In genomic region chr6:16179970-16180431, GRCh38 we compare ENCODE assay signal across 11 cellular contexts. TPM values are rescaled to one million over a fixed set of nuclear protein-coding genes. Genes with fewer than 3 reads are reported as not detected.
DNase-seq lines count a peak whose midpoint lies in the region; ATAC-seq, FAIRE-seq and TF ChIP-seq lines count a peak whose summit lies in the region.
"Had no signal": no experiment of that assay in that cellular context is flagged by ENCODE, and none has a peak within 500 bp of the region (broad histone marks: within the 10 kb centered on the region; RNA-seq: fewer than 3 reads in every experiment).

No MANE protein-coding gene starts in this region.

- WGBS in pancreas, 2 donors: 84 to 93% methylated on average over 16 of the region's 16 CpGs

- peaks cover 44% of the 10 kb centered on the region for H3K4me1 Mint-ChIP-seq in CD4-positive, alpha-beta T cell (ENCODE audit: low read depth)
- peaks cover 24% of the 10 kb centered on the region for H3K4me1 Mint-ChIP-seq in activated T-cell treated with anti-CD3 and anti-CD28 coated beads, Interleukin-2, amount 50 U/mL, for 4 hours (ENCODE audit: low read depth)
- peaks cover 7 to 14% (median 12%) of the 10 kb centered on the region in 3 donors for H3K4me1 Mint-ChIP-seq in naive B cell

- H3K4me3 Mint-ChIP-seq in CD4-positive, alpha-beta T cell: peak overlapping the region; percentile 17
- peak overlapping the region; percentile 54 for H3K4me3 Mint-ChIP-seq in activated T-cell treated with anti-CD3 and anti-CD28 coated beads, Interleukin-2, amount 50 U/mL, for 4 hours
- peak overlapping the region in 7 of 8 donors; percentile 49 to 75 (median 63) for H3K4me3 Mint-ChIP-seq in naive B cell

- peak in 9 of 10 experiments; percentile 11 to 73 (median 30) for DNase-seq in CD4-positive, alpha-beta T cell
- peak; percentile 93 for DNase-seq in NB4 (ENCODE audit: low read depth)
- no peak for DNase-seq in activated T-cell treated with anti-CD3 and anti-CD28 coated beads, Interleukin-2, amount 50 U/mL, for 4 hours
- DNase-seq in naive B cell: no peak
- DNase-seq in pancreas: no peak
- no peak for DNase-seq in DMS114 treated with DMSO at 0.1 percent for 48 hours (lab: John Stamatoyannopoulos, UW; ENCODE audit: unreplicated experiment)
- DNase-seq in LoVo (ENCODE audit: low spot score): no peak
- no peak for DNase-seq in anterior cingulate cortex (lab: John Stamatoyannopoulos, UW)
- DNase-seq: left cardiac atrium, occipital lobe, uterus had no signal

- intact Hi-C loops in CD4-positive, alpha-beta T cell (cut with DNase I, micrococcal nuclease): loop anchor here (1.0 to 2.0 kb wide), 3 partner anchors 43 to 51 kb away; partner anchors contain the start of gene MYLIP (in 1 of the 2)
- intact Hi-C loops in pancreas (cut with DNase I): loop anchor here in 1 of 3 donors (10.0 kb wide), 1 partner anchor 45 kb away; no protein-coding TSS in a partner anchor

- peaks cover 8% of the 10 kb centered on the region for H3K36me3 Mint-ChIP-seq in CD4-positive, alpha-beta T cell (ENCODE audit: low read depth)
- H3K36me3 Mint-ChIP-seq in activated T-cell treated with anti-CD3 and anti-CD28 coated beads, Interleukin-2, amount 50 U/mL, for 4 hours (ENCODE audit: insufficient read depth): peaks cover 1% of the 10 kb centered on the region
- H3K36me3 Mint-ChIP-seq in naive B cell: peaks cover 0 to 8% of the 10 kb centered on the region in 2 donors

- no peaks in the 10 kb centered on the region for H3K27me3 Mint-ChIP-seq in CD4-positive, alpha-beta T cell
- peaks cover 2% of the 10 kb centered on the region for H3K27me3 Mint-ChIP-seq in activated T-cell treated with anti-CD3 and anti-CD28 coated beads, Interleukin-2, amount 50 U/mL, for 4 hours (ENCODE audit: low read depth)
- H3K27me3 Mint-ChIP-seq in naive B cell: peaks cover 0 to 14% (median 0%) of the 10 kb centered on the region in 3 donors

- CTCF ChIA-PET in CD4-positive, alpha-beta T cell (lab: Charles Lee): interaction anchor here (1.1 to 1.7 kb wide), 3 partner anchors 11 to 488 kb away, joined by 4 to 7 read pairs (median 4); partner anchors contain the start of gene MYLIP

- no peak for TF ChIP-seq CTCF in CD4-positive, alpha-beta T cell (IDR thresholded peaks at IDR 0.05)
- TF ChIP-seq CTCF in NB4 (IDR thresholded peaks at IDR 0.05; ENCODE audit: low read depth, low read length) (no peak), pancreas (IDR thresholded peaks at IDR 0.05) (no peak)

- H3K9me3 Mint-ChIP-seq in CD4-positive, alpha-beta T cell: peaks cover 14% of the 10 kb centered on the region
- peaks cover 13% of the 10 kb centered on the region for H3K9me3 Mint-ChIP-seq in activated T-cell treated with anti-CD3 and anti-CD28 coated beads, Interleukin-2, amount 50 U/mL, for 4 hours
- H3K9me3 Mint-ChIP-seq in naive B cell: peaks cover 0 to 14% (median 3%) of the 10 kb centered on the region in 7 donors

- no peak for TF ChIP-seq POLR2A in NB4 (IDR thresholded peaks at IDR 0.05; ENCODE audit: extremely low read depth, insufficient read length)

- H3K27me3 ChIP-seq in CD4-positive, alpha-beta T cell (ENCODE audit: control insufficient read depth, insufficient read depth, low read length): no peaks in the 10 kb centered on the region
- no peaks in the 10 kb centered on the region for H3K27me3 ChIP-seq in pancreas
- H3K27me3 ChIP-seq: uterus had no signal

- no peak for FAIRE-seq in pancreas (lab: Jason Lieb, UNC)

- no peak overlapping the region for H3K27ac ChIP-seq in CD4-positive, alpha-beta T cell (ENCODE audit: low read depth, low read length)
- no peak overlapping the region for H3K27ac ChIP-seq in pancreas

- peak overlapping the region; percentile 91 for H3K27ac Mint-ChIP-seq in CD4-positive, alpha-beta T cell
- H3K27ac Mint-ChIP-seq in naive B cell: peak overlapping the region in 1 of 6 donors; percentile 56

- peak; percentile 89 for ATAC-seq in CD4-positive, alpha-beta T cell (ENCODE audit: poor library complexity)
- ATAC-seq in activated T-cell treated with anti-CD3 and anti-CD28 coated beads, Interleukin-2, amount 50 U/mL, for 4 hours: peak; percentile 55 to 61
- peak; percentile 28 to 39 for ATAC-seq in naive B cell (ENCODE audit: low read depth in 2 of 2)
- no peak for ATAC-seq in pancreas

- no peaks in the 10 kb centered on the region for H3K4me1 ChIP-seq in pancreas
- H3K4me1 ChIP-seq: uterus had no signal

- peaks cover 15% of the 10 kb centered on the region for H3K9me3 ChIP-seq in CD4-positive, alpha-beta T cell (ENCODE audit: control insufficient read depth, low read length)
- no peaks in the 10 kb centered on the region for H3K9me3 ChIP-seq in pancreas
- H3K9me3 ChIP-seq: uterus had no signal

- POLR2A ChIA-PET in CD4-positive, alpha-beta T cell (lab: Charles Lee): interaction anchor here (0.8 to 3.1 kb wide), 9 partner anchors 8 to 518 kb away, joined by 3 to 68 read pairs (median 4); partner anchors contain the start of gene MYLIP

- H3K36me3 ChIP-seq in pancreas: no peaks in the 10 kb centered on the region
- H3K36me3 ChIP-seq: uterus had no signal

- H3K4me3 ChIP-seq in NB4 (ENCODE audit: low read depth, low read length) (peak overlapping the region; percentile 39), pancreas (no peak overlapping the region)
- H3K4me3 ChIP-seq: uterus had no signal

RNA-seq across cellular contexts. Expression of gene MYLIP, which starts 51.1 kb away (rescaled TPM):
- 100 to 1,000 TPM; 324 TPM for total RNA-seq in CD4-positive, alpha-beta T cell
- 10 to 100 TPM; 12.7 to 16.6 (median 13.9) TPM for total RNA-seq in activated T-cell treated with anti-CD3 and anti-CD28 coated beads, Interleukin-2, amount 50 U/mL, for 4 hours
- 100 to 1,000 TPM in 5 of 6 donors, 10 to 100 TPM in 1; 90.6 to 241 (median 177) TPM for polyA plus RNA-seq in naive B cell (ENCODE audit: low read depth in 6 of 6)
- 10 to 100 TPM; 10.5 to 20.2 (median 12.0) TPM for total RNA-seq in pancreas
- polyA plus RNA-seq in pancreas: 10 to 100 TPM in 1 of 2 donors, 1 to 10 TPM in 1; 6.6 to 16.0 TPM

RNA-seq across cellular contexts. Expression of gene GMPR, which starts 58.4 kb away (rescaled TPM):
- total RNA-seq in CD4-positive, alpha-beta T cell: under 1 TPM; 0.63 to 0.95 TPM
- total RNA-seq in activated T-cell treated with anti-CD3 and anti-CD28 coated beads, Interleukin-2, amount 50 U/mL, for 4 hours: 1 to 10 TPM in 1 of 3 donors, under 1 TPM in 2; 0.38 to 1.2 (median 0.58) TPM
- polyA plus RNA-seq in naive B cell (ENCODE audit: low read depth in 6 of 6) (1 to 10 TPM in 3 of 6 donors, under 1 TPM in 2, not detected in 1; 0.88 to 5.2 (median 1.1) TPM), pancreas (10 to 100 TPM; 18.6 to 25.9 TPM)
- total RNA-seq in pancreas: 10 to 100 TPM in 1 of 6 donors, 1 to 10 TPM in 5; 4.5 to 11.1 (median 5.6) TPM

Comparison
In these comparisons a context has a peak if more than half of its experiments do, and no peak if none do; other contexts are left out.
1. ATAC-seq: peak in CD4-positive, alpha-beta T cell (single experiment), activated T-cell treated with anti-CD3 and anti-CD28 coated beads, Interleukin-2, amount 50 U/mL, for 4 hours (2 of 2) and naive B cell (2 of 2); none in pancreas (0 of 4).
2. DNase-seq: peak in CD4-positive, alpha-beta T cell (9 of 10) and NB4 (single experiment); none in activated T-cell treated with anti-CD3 and anti-CD28 coated beads, Interleukin-2, amount 50 U/mL, for 4 hours (single experiment), naive B cell (single experiment), pancreas (0 of 6), DMS114 treated with DMSO at 0.1 percent for 48 hours (single experiment), LoVo (single experiment) and anterior cingulate cortex (0 of 58).
3. RNA of gene MYLIP, which starts 51.1 kb away (total RNA-seq): 324 TPM in CD4-positive, alpha-beta T cell; 12.7 to 16.6 TPM in activated T-cell treated with anti-CD3 and anti-CD28 coated beads, Interleukin-2, amount 50 U/mL, for 4 hours and 10.5 to 20.2 TPM in pancreas; every median in the first group is over 10 times any median in the second.
4. Peak in every context shown above with its lines, with median percentiles within 50 percentile points of each other: H3K4me3 Mint-ChIP-seq.